In genomic region chr4:165355900-165356300, GRCh38 we compare ENCODE assay signal across 8 cellular contexts. TPM values are rescaled to one million over a fixed set of nuclear protein-coding genes. Genes with fewer than 3 reads are reported as not detected.
DNase-seq lines count a peak whose midpoint lies in the region.

No MANE protein-coding gene starts in this region.

- in situ Hi-C loops in KBM-7 (cut with MboI; ENCODE audit: low pct_unique_long_range_greater_than_20kb, low sequenced_read_pairs) = loop anchor here (25.0 kb wide), 1 partner anchor 106 kb away; no protein-coding TSS in a partner anchor

- peak; percentile 9 for DNase-seq in stimulated activated CD4-positive, alpha-beta T cell treated with anti-CD3 and anti-CD28 coated beads, Interleukin-15, amount 100 ng/mL, for 24 hours
- DNase-seq in stimulated activated CD4-positive, alpha-beta T cell treated with anti-CD3 and anti-CD28 coated beads, Interleukin-12 subunit alpha, Interleukin-12 subunit beta, amount 100 ng/mL, for 4 hours = no peak
- DNase-seq in KBM-7 = peak; percentile 44
- peak; percentile 32 for DNase-seq in RPMI7951 (ENCODE audit: low read depth)
- DNase-seq in fibroblast of peridontal ligament (ENCODE audit: extremely low read depth) = peak; percentile 34
- peak; percentile 46 for DNase-seq in retina
- DNase-seq in stimulated activated CD4-positive, alpha-beta T cell treated with anti-CD3 and anti-CD28 coated beads, Interleukin-2, amount 100 ng/mL, for 24 hours = no peak
- DNase-seq in stimulated activated CD4-positive, alpha-beta T cell treated with anti-CD3 and anti-CD28 coated beads, Interleukin-2, amount 100 ng/mL, for 48 hours = no peak

RNA-seq across cellular contexts. Expression of gene CPE, which starts 22.9 kb away (rescaled TPM):
- under 0.01 and 0.10 TPM in 2 replicates for total RNA-seq in RPMI7951 (2014; rRNA removed; shearing (Covaris generic))

RNA-seq across cellular contexts. Expression of gene MSMO1, which starts 28.4 kb away (rescaled TPM):
- total RNA-seq in RPMI7951 (2014; rRNA removed; shearing (Covaris generic)) = 88.9 and 95.4 TPM in 2 replicates

Comparison
In these comparisons a context has a peak if more than half of its experiments do, and no peak if none do; other contexts are left out.
1. DNase-seq: peak in stimulated activated CD4-positive, alpha-beta T cell treated with anti-CD3 and anti-CD28 coated beads, Interleukin-15, amount 100 ng/mL, for 24 hours (single experiment), KBM-7 (single experiment), RPMI7951 (single experiment), fibroblast of peridontal ligament (single experiment) and retina (single experiment); none in stimulated activated CD4-positive, alpha-beta T cell treated with anti-CD3 and anti-CD28 coated beads, Interleukin-12 subunit alpha, Interleukin-12 subunit beta, amount 100 ng/mL, for 4 hours (single experiment), stimulated activated CD4-positive, alpha-beta T cell treated with anti-CD3 and anti-CD28 coated beads, Interleukin-2, amount 100 ng/mL, for 24 hours (0 of 2) and stimulated activated CD4-positive, alpha-beta T cell treated with anti-CD3 and anti-CD28 coated beads, Interleukin-2, amount 100 ng/mL, for 48 hours (0 of 2).